In genomic region chr2:111727598-111728237, GRCh38 we compare ENCODE assay signal across 8 cellular contexts.
DNase-seq lines count a peak whose midpoint lies in the region; TF ChIP-seq lines count a peak whose summit lies in the region.
"Not testable (repeated sequence)": the region's sequence is repeated elsewhere in the genome, so short reads cannot be mapped to it uniquely, and the experiment has no call there.

No MANE protein-coding gene starts in this region.

- not testable (repeated sequence) for H3K9me3 ChIP-seq in MM.1S (replicated peaks; ENCODE audit: insufficient read depth, low read length); endodermal cell (ENCODE audit: control insufficient read depth, low read length); trophoblast cell (ENCODE audit: insufficient read depth, low read depth, low read length)

- DNase-seq in Daoy (ENCODE audit: low read depth): peak; percentile 47
- DNase-seq in MM.1S: peak; percentile 75
- DNase-seq in RPMI7951 (ENCODE audit: low read depth): peak; percentile 91
- peak; percentile 64 for DNase-seq in activated CD4-positive, alpha-beta T cell treated with anti-CD3 and anti-CD28 coated beads, Interleukin-2, amount 10 ng/mL, durations not matched to agents 24 days and 14 days
- peak; percentile 72 for DNase-seq in activated effector memory CD4-positive, alpha-beta T cell treated with anti-CD3 and anti-CD28 coated beads, Interleukin-2, amount 50 U/mL, for 16 hours
- peak; percentile 58 for DNase-seq in endodermal cell
- peak; percentile 48 to 53 for DNase-seq in trophoblast cell
- peak; percentile 16 to 38 for DNase-seq in stimulated activated CD8-positive, alpha-beta memory T cell treated with anti-CD3 and anti-CD28 coated beads, Interleukin-15, amount 100 ng/mL, for 48 hours (ENCODE audit: low read depth in 2 of 2)

- H3K23ac ChIP-seq in trophoblast cell (ENCODE audit: low read length): not testable (repeated sequence)

- H3K79me1 ChIP-seq in trophoblast cell (ENCODE audit: low read length): not testable (repeated sequence)

- not testable (repeated sequence) for H3K27me3 Mint-ChIP-seq in activated CD4-positive, alpha-beta T cell treated with anti-CD3 and anti-CD28 coated beads, Interleukin-2, amount 10 ng/mL, durations not matched to agents 24 days and 14 days; endodermal cell (ENCODE audit: insufficient read depth)

- H2AFZ ChIP-seq in MM.1S (ENCODE audit: low read length); trophoblast cell (ENCODE audit: insufficient read depth, low read length, poor library complexity): not testable (repeated sequence)

- H3K9me2 ChIP-seq in MM.1S (replicated peaks; ENCODE audit: insufficient read depth, low read length): not testable (repeated sequence)

- not testable (repeated sequence) for TF ChIP-seq CTCF in MM.1S (IDR thresholded peaks at IDR 0.05; ENCODE audit: low read length); endodermal cell (conservative IDR thresholded peaks at IDR 0.05)

- not testable (repeated sequence) for H2BK12ac ChIP-seq in trophoblast cell (ENCODE audit: low read length)

- not testable (repeated sequence) for H3K14ac ChIP-seq in trophoblast cell (ENCODE audit: low read length)

- WGBS in endodermal cell (ENCODE audit: insufficient coverage in 1 of 2, insufficient read length in 1 of 2), 2 experiments: 71 to 84% methylated on average over 3 to 7 of the region's 16 CpGs
- WGBS in trophoblast cell (ENCODE audit: extremely low coverage, insufficient coverage, insufficient read length): no CpG with 5 or more reads among the region's 16 CpGs

- intact Hi-C loops in activated CD4-positive, alpha-beta T cell treated with anti-CD3 and anti-CD28 coated beads, Interleukin-2, amount 10 ng/mL, durations not matched to agents 24 days and 14 days (cut with micrococcal nuclease): not testable (repeated sequence)

- H3K27ac ChIP-seq in MM.1S (ENCODE audit: low read length): peak overlapping the region; percentile 64
- H3K27ac ChIP-seq in endodermal cell (ENCODE audit: low read depth, low read length); trophoblast cell (ENCODE audit: low read depth, low read length): not testable (repeated sequence)

- H3K36me3 ChIP-seq in MM.1S (replicated peaks; ENCODE audit: insufficient read depth, low read length); endodermal cell (ENCODE audit: control insufficient read depth, insufficient read depth, low read length); trophoblast cell (ENCODE audit: control insufficient read depth in 1 of 2, insufficient read depth in 2 of 2, low read length in 2 of 2): not testable (repeated sequence)

- not testable (repeated sequence) for H3K9me3 Mint-ChIP-seq in activated CD4-positive, alpha-beta T cell treated with anti-CD3 and anti-CD28 coated beads, Interleukin-2, amount 10 ng/mL, durations not matched to agents 24 days and 14 days; endodermal cell

- peak overlapping the region; percentile 47; the same call in 1 of the 2 replicates for H3K9ac ChIP-seq in MM.1S (ENCODE audit: low read length)
- not testable (repeated sequence) for H3K9ac ChIP-seq in endodermal cell (ENCODE audit: extremely low read depth, low read length, poor library complexity, severe bottlenecking); trophoblast cell (ENCODE audit: low read length)

- H4K8ac ChIP-seq in trophoblast cell (ENCODE audit: low read depth, low read length): not testable (repeated sequence)

- not testable (repeated sequence) for H3K4me3 Mint-ChIP-seq in activated CD4-positive, alpha-beta T cell treated with anti-CD3 and anti-CD28 coated beads, Interleukin-2, amount 10 ng/mL, durations not matched to agents 24 days and 14 days; endodermal cell

- not testable (repeated sequence) for H3K4ac ChIP-seq in trophoblast cell (ENCODE audit: low read depth, low read length)

- H4K12ac ChIP-seq in trophoblast cell (ENCODE audit: low read depth, low read length): not testable (repeated sequence)

- not testable (repeated sequence) for H3K4me3 ChIP-seq in MM.1S (ENCODE audit: low read length); endodermal cell (ENCODE audit: low read length); trophoblast cell (ENCODE audit: low read depth, low read length)

- not testable (repeated sequence) for H3K27ac Mint-ChIP-seq in activated CD4-positive, alpha-beta T cell treated with anti-CD3 and anti-CD28 coated beads, Interleukin-2, amount 10 ng/mL, durations not matched to agents 24 days and 14 days; endodermal cell

- H3K4me1 ChIP-seq in MM.1S (ENCODE audit: low read length); endodermal cell (ENCODE audit: control insufficient read depth, insufficient read depth, low read length); trophoblast cell (ENCODE audit: control insufficient read depth in 1 of 2, insufficient read depth in 2 of 2, low read length in 2 of 2): not testable (repeated sequence)

- not testable (repeated sequence) for H3K27me3 ChIP-seq in MM.1S (replicated peaks; ENCODE audit: insufficient read depth, low read length); endodermal cell (ENCODE audit: control insufficient read depth, insufficient read depth, low read length, poor library complexity, severe bottlenecking); trophoblast cell (ENCODE audit: insufficient read depth, low read length)

- H3K4me2 ChIP-seq in MM.1S (ENCODE audit: low read depth, low read length): 0 out of 2 replicates have a peak overlapping the region, but pooled peaks have one; percentile 9
- not testable (repeated sequence) for H3K4me2 ChIP-seq in trophoblast cell (ENCODE audit: low read length)

- H2AK5ac ChIP-seq in trophoblast cell (ENCODE audit: low read length): not testable (repeated sequence)

- not testable (repeated sequence) for H3K4me1 Mint-ChIP-seq in activated CD4-positive, alpha-beta T cell treated with anti-CD3 and anti-CD28 coated beads, Interleukin-2, amount 10 ng/mL, durations not matched to agents 24 days and 14 days; endodermal cell

- H2BK5ac ChIP-seq in trophoblast cell (ENCODE audit: low read depth, low read length, poor library complexity): not testable (repeated sequence)

- not testable (repeated sequence) for H4K20me1 ChIP-seq in MM.1S (ENCODE audit: insufficient read depth, low read length)

- H3K36me3 Mint-ChIP-seq in activated CD4-positive, alpha-beta T cell treated with anti-CD3 and anti-CD28 coated beads, Interleukin-2, amount 10 ng/mL, durations not matched to agents 24 days and 14 days (ENCODE audit: low read depth); endodermal cell (ENCODE audit: low read depth): not testable (repeated sequence)

- H2BK120ac ChIP-seq in trophoblast cell (ENCODE audit: insufficient read depth, low read length, poor library complexity): not testable (repeated sequence)

- H3K79me2 ChIP-seq in MM.1S (ENCODE audit: low read length); trophoblast cell (ENCODE audit: control insufficient read depth, insufficient read depth, low read length, poor library complexity): not testable (repeated sequence)

- not testable (repeated sequence) for H3F3A ChIP-seq in MM.1S (ENCODE audit: insufficient read depth, low read length)

- H3K18ac ChIP-seq in trophoblast cell (ENCODE audit: low read length): not testable (repeated sequence)

- H4K91ac ChIP-seq in trophoblast cell (ENCODE audit: low read depth, low read length): not testable (repeated sequence)

Comparison
In these comparisons a context has a peak if more than half of its experiments do, and no peak if none do; other contexts are left out.
1. DNase-seq: peak in every context shown above with its lines; median percentile 91 in RPMI7951; 75 in MM.1S; 72 in activated effector memory CD4-positive, alpha-beta T cell treated with anti-CD3 and anti-CD28 coated beads, Interleukin-2, amount 50 U/mL, for 16 hours; 64 in activated CD4-positive, alpha-beta T cell treated with anti-CD3 and anti-CD28 coated beads, Interleukin-2, amount 10 ng/mL, durations not matched to agents 24 days and 14 days; 58 in endodermal cell; 50 in trophoblast cell; 47 in Daoy; 27 in stimulated activated CD8-positive, alpha-beta memory T cell treated with anti-CD3 and anti-CD28 coated beads, Interleukin-15, amount 100 ng/mL, for 48 hours.